Comparison of ENCODE assay signal across 22 cellular contexts in genomic region chr2:66185497-66186034, GRCh38.
A peak's percentile ranks its signal among the peaks of the same experiment; 100 is the strongest.
DNase-seq lines count a peak whose midpoint lies in the region; ATAC-seq, FAIRE-seq and TF ChIP-seq lines count a peak whose summit lies in the region.
"Had no signal": no experiment of that assay in that cellular context is flagged by ENCODE, and none has a peak within 500 bp of the region (broad histone marks: within the 10 kb centered on the region; RNA-seq: fewer than 3 reads in every experiment).

No MANE protein-coding gene starts in this region.

- H3K4me3 Mint-ChIP-seq in GM23338 (no peak overlapping the region), neural progenitor cell (no peak overlapping the region)
- H3K4me3 Mint-ChIP-seq: CD4-positive, CD25-positive, alpha-beta regulatory T cell; CD8-positive, alpha-beta memory T cell; HFFc6 had no signal

- H3K27me3 Mint-ChIP-seq in GM23338 (ENCODE audit: insufficient read depth, low read depth, poor library complexity), result peaks cover 1% of the 10 kb centered on the region
- H3K27me3 Mint-ChIP-seq in neural progenitor cell (ENCODE audit: insufficient read depth, low read depth), result no peaks in the 10 kb centered on the region
- H3K27me3 Mint-ChIP-seq: CD4-positive, CD25-positive, alpha-beta regulatory T cell; CD8-positive, alpha-beta memory T cell had no signal

- intact Hi-C loops in esophagus squamous epithelium (cut with DNase I), result no loop called here

- H3F3A ChIP-seq in GM23338 (replicated peaks; ENCODE audit: low read depth), result no peaks in the 10 kb centered on the region
- no peaks in the 10 kb centered on the region for H3F3A ChIP-seq in neural progenitor cell (ENCODE audit: low read depth)

- H3K4me1 ChIP-seq in GM23338 (ENCODE audit: insufficient read depth) (no peaks in the 10 kb centered on the region), esophagus squamous epithelium (peaks cover 0 to 44% (median 17%) of the 10 kb centered on the region in 3 donors), neural progenitor cell (no peaks in the 10 kb centered on the region)
- H3K4me1 ChIP-seq: BLaER1 had no signal

- H3K36me3 Mint-ChIP-seq in GM23338 (ENCODE audit: low read depth) (no peaks in the 10 kb centered on the region), neural progenitor cell (no peaks in the 10 kb centered on the region)
- H3K36me3 Mint-ChIP-seq: CD4-positive, CD25-positive, alpha-beta regulatory T cell; CD8-positive, alpha-beta memory T cell had no signal

- ATAC-seq in GM23338 (no peak), GM21423 (IDR thresholded peaks at IDR 0.05; ENCODE audit: unreplicated experiment) (no peak)
- ATAC-seq: HCT116 had no signal

- H3K4me1 Mint-ChIP-seq in GM23338 (peaks cover 5% of the 10 kb centered on the region; the same call in 2 of the 3 replicates), neural progenitor cell (peaks cover 13% of the 10 kb centered on the region)
- H3K4me1 Mint-ChIP-seq: CD4-positive, CD25-positive, alpha-beta regulatory T cell; CD8-positive, alpha-beta memory T cell had no signal

- no peaks in the 10 kb centered on the region for H3K9me2 ChIP-seq in GM23338 (ENCODE audit: insufficient read depth)

- no peak overlapping the region; the same call in 1 of the 2 replicates for H3K27ac Mint-ChIP-seq in GM23338
- H3K27ac Mint-ChIP-seq in neural progenitor cell, result no peak overlapping the region
- H3K27ac Mint-ChIP-seq: CD4-positive, CD25-positive, alpha-beta regulatory T cell; CD8-positive, alpha-beta memory T cell; HFFc6 had no signal

- TF ChIP-seq CTCF in GM23338 (conservative IDR thresholded peaks at IDR 0.05; ENCODE audit: low read depth in 2 of 2), result no peak
- TF ChIP-seq CTCF in epithelial cell of esophagus (IDR thresholded peaks at IDR 0.05; ENCODE audit: insufficient read depth, low read depth, low read length, missing control alignments), result no peak
- TF ChIP-seq CTCF in esophagus squamous epithelium (IDR thresholded peaks at IDR 0.05), result no peak
- no peak for TF ChIP-seq CTCF in neural progenitor cell (IDR thresholded peaks at IDR 0.05)

- H3K79me2 ChIP-seq in GM23338 (replicated peaks; ENCODE audit: insufficient read depth), result no peaks in the 10 kb centered on the region
- H3K79me2 ChIP-seq in neural progenitor cell (ENCODE audit: low read depth), result no peaks in the 10 kb centered on the region

- H3K9ac ChIP-seq in neural progenitor cell, result no peak overlapping the region
- H3K9ac ChIP-seq: BLaER1, GM23248 had no signal

- no peaks in the 10 kb centered on the region for H3K27me3 ChIP-seq in GM23338 (ENCODE audit: insufficient read depth)
- H3K27me3 ChIP-seq in esophagus squamous epithelium, result no peaks in the 10 kb centered on the region
- no peaks in the 10 kb centered on the region for H3K27me3 ChIP-seq in neural progenitor cell
- H3K27me3 ChIP-seq: BLaER1 had no signal

- no peak overlapping the region for H3K4me2 ChIP-seq in GM23338
- no peak overlapping the region for H3K4me2 ChIP-seq in neural progenitor cell
- H3K4me2 ChIP-seq: BLaER1 had no signal

- H3K4me3 ChIP-seq in GM23338 (no peak overlapping the region), epithelial cell of esophagus (ENCODE audit: low read length) (no peak overlapping the region), esophagus squamous epithelium (no peak overlapping the region), neural progenitor cell (no peak overlapping the region)
- H3K4me3 ChIP-seq: BLaER1, GM23248 had no signal

- no peak for DNase-seq in GM23338 (ENCODE audit: low spot score)
- peak; percentile 41 for DNase-seq in epithelial cell of esophagus (ENCODE audit: low read depth)
- no peak for DNase-seq in esophagus squamous epithelium (lab: John Stamatoyannopoulos, UW)
- no peak for DNase-seq in neural progenitor cell (ENCODE audit: low spot score)
- DNase-seq in activated CD4-positive, alpha-beta T cell treated with anti-CD3 and anti-CD28 coated beads, Interleukin-2, amount 50 U/mL, for 4 hours, result no peak
- DNase-seq in H54 (ENCODE audit: insufficient read length, low spot score), result no peak
- DNase-seq in C1 segment of cervical spinal cord (lab: John Stamatoyannopoulos, UW), result no peak
- DNase-seq: 8988T; CD4-positive, CD25-positive, alpha-beta regulatory T cell; CD8-positive, alpha-beta memory T cell; COR-L47; GM23248; H7; HFFc6 had no signal

- H3K27ac ChIP-seq in GM23338 (ENCODE audit: low read depth) (no peak overlapping the region), esophagus squamous epithelium (peak overlapping the region; percentile 66 to 86 (median 76)), neural progenitor cell (no peak overlapping the region)
- H3K27ac ChIP-seq: BLaER1, GM23248, HL-60 had no signal

- H3K9me3 Mint-ChIP-seq in GM23338 (no peaks in the 10 kb centered on the region; the same call in 1 of the 3 replicates), neural progenitor cell (no peaks in the 10 kb centered on the region)

- H3K9me3 ChIP-seq in esophagus squamous epithelium, result no peaks in the 10 kb centered on the region
- no peaks in the 10 kb centered on the region for H3K9me3 ChIP-seq in neural progenitor cell (ENCODE audit: low read depth)
- H3K9me3 ChIP-seq: BLaER1 had no signal

- peak overlapping the region; percentile 72; the same call in 1 of the 2 replicates for H2AFZ ChIP-seq in GM23338
- H2AFZ ChIP-seq in neural progenitor cell (replicated peaks), result peak overlapping the region; percentile 82
- H2AFZ ChIP-seq: GM23248 had no signal

- WGBS in esophagus squamous epithelium, 2 donors, result 36 to 57% methylated on average over 10 of the region's 10 CpGs

- no peak for FAIRE-seq in H54 (lab: Jason Lieb, UNC)
- FAIRE-seq: D721Med, G401.6, GM12891, GM19239 had no signal

- TF ChIP-seq POLR2A in esophagus squamous epithelium (IDR thresholded peaks at IDR 0.05) (no peak), H54 (IDR thresholded peaks at IDR 0.05; ENCODE audit: low read depth, low read length) (no peak)

- no peaks in the 10 kb centered on the region for H3K36me3 ChIP-seq in GM23338 (ENCODE audit: insufficient read depth)
- H3K36me3 ChIP-seq in esophagus squamous epithelium, result no peaks in the 10 kb centered on the region
- H3K36me3 ChIP-seq in neural progenitor cell, result no peaks in the 10 kb centered on the region
- H3K36me3 ChIP-seq: BLaER1 had no signal

- H4K20me1 ChIP-seq in GM23338 (replicated peaks; ENCODE audit: insufficient read depth) (no peaks in the 10 kb centered on the region), neural progenitor cell (ENCODE audit: low read depth) (no peaks in the 10 kb centered on the region)
- H4K20me1 ChIP-seq: BLaER1 had no signal

TF ChIP-seq in GM23338, 12 proteins besides CTCF, POLR2A, EP300 and RAD21 (continues in another document):
- no peak for TF ChIP-seq NANOG (IDR thresholded peaks at IDR 0.05; ENCODE audit: borderline replicate concordance)
- TF ChIP-seq ETS1 (IDR thresholded peaks at IDR 0.05), result no peak
- no peak for TF ChIP-seq REST (IDR thresholded peaks at IDR 0.05; ENCODE audit: unreplicated experiment)
- no peak for TF ChIP-seq ZNF114 (CRISPR knock-in tag; IDR thresholded peaks at IDR 0.05)
- no peak for TF ChIP-seq POLR2AphosphoS5 (IDR thresholded peaks at IDR 0.05; ENCODE audit: low read depth)
- no peak for TF ChIP-seq JUNB (IDR thresholded peaks at IDR 0.05; ENCODE audit: unreplicated experiment)
- no peak for TF ChIP-seq EZH2 (IDR thresholded peaks at IDR 0.05; ENCODE audit: low read depth, unreplicated experiment)
- no peak for TF ChIP-seq EZH2phosphoT487 (IDR thresholded peaks at IDR 0.05; ENCODE audit: unreplicated experiment)
- TF ChIP-seq ZNF331 (CRISPR knock-in tag; IDR thresholded peaks at IDR 0.05; ENCODE audit: low read depth), result no peak
- TF ChIP-seq STAT1 (IDR thresholded peaks at IDR 0.05; ENCODE audit: unreplicated experiment), result no peak

Comparison
In these comparisons a context has a peak if more than half of its experiments do, and no peak if none do; other contexts are left out.
1. H3K27ac ChIP-seq: peak in esophagus squamous epithelium (4 of 4); none in GM23338 (single experiment) and neural progenitor cell (single experiment).